Comparison of ENCODE assay signal across 8 cellular contexts in genomic region chr17:40113110-40113960, GRCh38. TPM values are rescaled to one million over a fixed set of nuclear protein-coding genes. Genes with fewer than 3 reads are reported as not detected.
DNase-seq lines count a peak whose midpoint lies in the region; ATAC-seq, FAIRE-seq and TF ChIP-seq lines count a peak whose summit lies in the region.

No MANE protein-coding gene starts in this region.

- peaks cover 2% of the 10 kb centered on the region for H3K36me3 Mint-ChIP-seq in astrocyte (ENCODE audit: low read depth, unreplicated experiment)

- ATAC-seq in GM18499 (IDR thresholded peaks at IDR 0.05; ENCODE audit: insufficient read depth, unreplicated experiment) (peak; percentile 57), HG02943 (IDR thresholded peaks at IDR 0.05; ENCODE audit: low read depth, unreplicated experiment) (peak; percentile 81)

- H3K27ac ChIP-seq in astrocyte (ENCODE audit: low read depth, low read length) (peak overlapping the region; percentile 86), hepatocyte (peak overlapping the region; percentile 96)

- no peaks in the 10 kb centered on the region for H3K27me3 Mint-ChIP-seq in astrocyte (ENCODE audit: low read depth, unreplicated experiment)

- peaks cover 62% of the 10 kb centered on the region for H3K4me1 ChIP-seq in astrocyte (ENCODE audit: insufficient read depth, low read length)
- H3K4me1 ChIP-seq in hepatocyte (ENCODE audit: insufficient read depth) = peaks cover 63% of the 10 kb centered on the region

- peaks cover 51% of the 10 kb centered on the region for H3K4me1 Mint-ChIP-seq in astrocyte (ENCODE audit: low read depth, unreplicated experiment)

- no peaks in the 10 kb centered on the region for H3K36me3 ChIP-seq in astrocyte (ENCODE audit: insufficient read depth, low read length)
- H3K36me3 ChIP-seq in hepatocyte (replicated peaks; ENCODE audit: insufficient read depth, low read depth) = no peaks in the 10 kb centered on the region

- peaks cover 1% of the 10 kb centered on the region for H3K9me3 Mint-ChIP-seq in astrocyte (ENCODE audit: unreplicated experiment)

- DNase-seq in NCI-H1930 (lab: John Stamatoyannopoulos, UW) = peak; percentile 89 to 92
- DNase-seq in T-helper 22 cell (ENCODE audit: low read depth) = peak; percentile 87
- peak; percentile 88 for DNase-seq in astrocyte (ENCODE audit: low read depth)
- peak; percentile 96 for DNase-seq in hepatocyte (ENCODE audit: low spot score)
- peak; percentile 91 for DNase-seq in renal cortical epithelial cell (ENCODE audit: low read depth)
- no peak for DNase-seq in cortex of kidney (lab: John Stamatoyannopoulos, UW)

- H3K9ac ChIP-seq in astrocyte (ENCODE audit: low read length) = peak overlapping the region; percentile 79

- H3K27me3 ChIP-seq in astrocyte (ENCODE audit: insufficient read depth, low read length) (no peaks in the 10 kb centered on the region), hepatocyte (no peaks in the 10 kb centered on the region)

- H2AFZ ChIP-seq in astrocyte (ENCODE audit: low read depth, low read length) (peak overlapping the region; percentile 43), hepatocyte (no peak overlapping the region)

- H3K4me3 ChIP-seq in astrocyte (ENCODE audit: insufficient read depth, low read depth, low read length) (peak overlapping the region; percentile 45), hepatocyte (no peak overlapping the region)

- FAIRE-seq in astrocyte (lab: Jason Lieb, UNC) = no peak

- 2% methylated on average over 18 of the region's 18 CpGs for WGBS in hepatocyte (ENCODE audit: low lambda C conversion rate, missing lambda C conversion rate)

- H4K20me1 ChIP-seq in astrocyte (ENCODE audit: insufficient read depth, low read length) (no peaks in the 10 kb centered on the region), hepatocyte (ENCODE audit: insufficient read depth, poor library complexity, severe bottlenecking) (no peaks in the 10 kb centered on the region)

- TF ChIP-seq CTCF in astrocyte (IDR thresholded peaks at IDR 0.05; ENCODE audit: insufficient read depth, low read depth, low read length) (peak; percentile 82), hepatocyte (IDR thresholded peaks at IDR 0.05; ENCODE audit: poor library complexity) (peak; percentile 96)

- H3K9me2 ChIP-seq in hepatocyte (replicated peaks; ENCODE audit: insufficient read depth) = no peaks in the 10 kb centered on the region

- H3K4me2 ChIP-seq in astrocyte (ENCODE audit: low read length) = peak overlapping the region; percentile 83
- peak overlapping the region; percentile 73 for H3K4me2 ChIP-seq in hepatocyte

- no peaks in the 10 kb centered on the region for H3K79me2 ChIP-seq in astrocyte (ENCODE audit: insufficient read depth, low read length)
- H3K79me2 ChIP-seq in hepatocyte = no peaks in the 10 kb centered on the region

- H3K9me3 ChIP-seq in astrocyte (ENCODE audit: insufficient read depth, low read depth, low read length) = no peaks in the 10 kb centered on the region
- H3K9me3 ChIP-seq in hepatocyte (ENCODE audit: low read depth) = no peaks in the 10 kb centered on the region

- peak overlapping the region; percentile 71 for H3K4me3 Mint-ChIP-seq in astrocyte (ENCODE audit: unreplicated experiment)

- H3K27ac Mint-ChIP-seq in astrocyte (ENCODE audit: unreplicated experiment) = peak overlapping the region; percentile 98

RNA-seq across cellular contexts. Expression of gene MSL1, which starts 8.4 kb away (rescaled TPM):
- 81.9 and 83.3 TPM in 2 replicates for total RNA-seq in astrocyte
- total RNA-seq in hepatocyte = 71.9 and 81.6 TPM in 2 replicates
- 26.7 and 31.4 TPM in 2 replicates for polyA plus RNA-seq in hepatocyte
- 21.9 and 47.7 TPM in 2 replicates for total RNA-seq in renal cortical epithelial cell

RNA-seq across cellular contexts. Expression of gene NR1D1, which starts 12.9 kb away (rescaled TPM):
- total RNA-seq in astrocyte (8.7 and 10.1 TPM in 2 replicates), hepatocyte (2.3 and 3.0 TPM in 2 replicates), renal cortical epithelial cell (0.75 TPM in 1 of 2 replicates, not detected in the other)
- 6.9 and 7.1 TPM in 2 replicates for polyA plus RNA-seq in hepatocyte

RNA-seq across cellular contexts. Expression of gene CASC3, which starts 27.0 kb away (rescaled TPM):
- total RNA-seq in astrocyte (55.0 and 56.1 TPM in 2 replicates), hepatocyte (26.7 and 30.2 TPM in 2 replicates), renal cortical epithelial cell (19.4 and 31.0 TPM in 2 replicates)
- 33.0 and 37.5 TPM in 2 replicates for polyA plus RNA-seq in hepatocyte

RNA-seq across cellular contexts. Expression of gene THRA, which starts 50.6 kb away (rescaled TPM):
- 16.7 and 20.4 TPM in 2 replicates for total RNA-seq in astrocyte
- total RNA-seq in hepatocyte = 35.3 and 40.2 TPM in 2 replicates
- polyA plus RNA-seq in hepatocyte = 20.7 and 22.5 TPM in 2 replicates
- 3.5 and 22.0 TPM in 2 replicates for total RNA-seq in renal cortical epithelial cell

RNA-seq across cellular contexts. Expression of gene MED24, which starts 59.1 kb away (rescaled TPM):
- 49.2 and 56.4 TPM in 2 replicates for total RNA-seq in astrocyte
- 55.7 and 66.8 TPM in 2 replicates for total RNA-seq in hepatocyte
- polyA plus RNA-seq in hepatocyte = 69.8 and 69.9 TPM in 2 replicates
- total RNA-seq in renal cortical epithelial cell = 35.3 and 54.3 TPM in 2 replicates
